39 cellular contexts compared by ENCODE assay signal in the genomic region with DNA sequence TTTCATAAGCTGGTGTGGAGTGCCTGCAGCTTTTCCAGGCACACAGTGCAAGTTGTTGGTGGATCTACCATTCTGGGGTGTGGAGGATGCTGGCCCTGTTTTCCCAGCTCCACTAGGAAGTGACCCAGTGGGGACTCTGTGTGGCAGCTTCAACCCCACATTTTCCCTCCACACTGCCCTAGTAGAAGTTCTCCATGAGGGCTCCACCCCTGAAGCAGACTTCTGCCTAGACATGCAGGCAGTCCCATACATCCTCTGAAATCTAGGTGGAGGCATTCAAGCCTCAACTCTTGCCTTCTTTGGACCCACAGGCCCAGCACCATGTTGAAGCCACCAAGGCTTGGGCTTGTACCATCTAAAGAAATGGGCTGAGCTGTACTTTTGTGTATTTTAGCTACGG.
"Had no signal": no experiment of that assay in that cellular context is flagged by ENCODE, and none has a peak within 500 bp of the region (broad histone marks: within the 10 kb centered on the region; RNA-seq: fewer than 3 reads in every experiment).

No MANE protein-coding gene starts in this region.

- H3K36me3 ChIP-seq: adrenal gland, ascending aorta, brain microvascular endothelial cell, breast epithelium, cardiac muscle cell had no signal

- H3K36me3 Mint-ChIP-seq: activated naive CD4-positive, alpha-beta T cell treated with anti-CD3 and anti-CD28 coated beads, Interleukin-2, amount 10 ng/mL, durations not matched to agents 7 days and 5 days; activated naive CD4-positive, alpha-beta T cell treated with anti-CD3 and anti-CD28 coated beads, Interleukin-2, amount 50 U/mL, for 24 hours; activated naive CD8-positive, alpha-beta T cell; activated naive CD8-positive, alpha-beta T cell treated with anti-CD3 and anti-CD28 coated beads for 36 hours; activated naive CD8-positive, alpha-beta T cell treated with anti-CD3 and anti-CD28 coated beads, Interleukin-2, amount 10 ng/mL, durations not matched to agents 7 days and 5 days; brain had no signal

- FAIRE-seq: astrocyte, bronchial epithelial cell, colon had no signal

- H3K4me1 ChIP-seq: adrenal gland, ascending aorta, body of pancreas, breast epithelium had no signal

- H3K4me3 Mint-ChIP-seq: activated naive CD4-positive, alpha-beta T cell treated with anti-CD3 and anti-CD28 coated beads for 36 hours; activated naive CD4-positive, alpha-beta T cell treated with anti-CD3 and anti-CD28 coated beads, Interleukin-2, amount 10 ng/mL, durations not matched to agents 7 days and 5 days; activated naive CD4-positive, alpha-beta T cell treated with anti-CD3 and anti-CD28 coated beads, Interleukin-2, amount 50 U/mL, for 24 hours; activated naive CD8-positive, alpha-beta T cell; activated naive CD8-positive, alpha-beta T cell treated with anti-CD3 and anti-CD28 coated beads for 36 hours; activated naive CD8-positive, alpha-beta T cell treated with anti-CD3 and anti-CD28 coated beads, Interleukin-2, amount 10 ng/mL, durations not matched to agents 7 days and 5 days; activated naive CD8-positive, alpha-beta T cell treated with anti-CD3 and anti-CD28 coated beads, Interleukin-2, amount 50 U/mL, for 24 hours; activated T-cell treated with anti-CD3 and anti-CD28 coated beads, Interleukin-2, amount 50 U/mL, for 4 hours; activated T-cell treated with anti-CD3 and anti-CD28 coated beads, Interleukin-2, amount 50 U/mL, for 72 hours; activated T-helper 1 cell treated with anti-CD3 and anti-CD28 coated beads, Interleukin-12 subunit alpha, Interleukin-12 subunit beta, Interleukin-2, Interleukin-4 antibody, amounts not matched to agents 30 ng/mL and 10 ng/mL and 1 ng/mL, durations not matched to agents 14 hours and 24 hours and 36 hours; activated T-helper 17 cell treated with anti-CD3 and anti-CD28 coated beads, Interleukin-2, amount 50 U/mL, for 72 hours; brain; central memory CD8-positive, alpha-beta T cell had no signal

- H3K4me1 Mint-ChIP-seq: activated naive CD4-positive, alpha-beta T cell treated with anti-CD3 and anti-CD28 coated beads, Interleukin-2, amount 10 ng/mL, durations not matched to agents 7 days and 5 days; activated naive CD4-positive, alpha-beta T cell treated with anti-CD3 and anti-CD28 coated beads, Interleukin-2, amount 50 U/mL, for 24 hours; activated naive CD8-positive, alpha-beta T cell treated with anti-CD3 and anti-CD28 coated beads for 36 hours; activated naive CD8-positive, alpha-beta T cell treated with anti-CD3 and anti-CD28 coated beads, Interleukin-2, amount 10 ng/mL, durations not matched to agents 7 days and 5 days; activated naive CD8-positive, alpha-beta T cell treated with anti-CD3 and anti-CD28 coated beads, Interleukin-2, amount 50 U/mL, for 24 hours; activated T-helper 17 cell treated with anti-CD3 and anti-CD28 coated beads, Interleukin-2, amount 50 U/mL, for 72 hours; brain; central memory CD8-positive, alpha-beta T cell had no signal

- H3K9me3 ChIP-seq: adrenal gland had no signal

- ATAC-seq: activated naive CD4-positive, alpha-beta T cell treated with anti-CD3 and anti-CD28 coated beads, Interleukin-2, amount 50 U/mL, for 72 hours; activated naive CD8-positive, alpha-beta T cell treated with anti-CD3 and anti-CD28 coated beads, Interleukin-2, amount 50 U/mL, for 24 hours; activated T-cell treated with anti-CD3 and anti-CD28 coated beads, Interleukin-2, amount 50 U/mL, for 4 hours; activated T-cell treated with anti-CD3 and anti-CD28 coated beads, Interleukin-2, amount 50 U/mL, for 72 hours; activated T-helper 17 cell treated with anti-CD3 and anti-CD28 coated beads, Interleukin-2, amount 50 U/mL, for 72 hours; body of pancreas had no signal

- H3K27me3 Mint-ChIP-seq: activated naive CD4-positive, alpha-beta T cell treated with anti-CD3 and anti-CD28 coated beads, Interleukin-2, amount 10 ng/mL, durations not matched to agents 7 days and 5 days; activated naive CD4-positive, alpha-beta T cell treated with anti-CD3 and anti-CD28 coated beads, Interleukin-2, amount 50 U/mL, for 24 hours; activated naive CD8-positive, alpha-beta T cell; activated naive CD8-positive, alpha-beta T cell treated with anti-CD3 and anti-CD28 coated beads for 36 hours; activated naive CD8-positive, alpha-beta T cell treated with anti-CD3 and anti-CD28 coated beads, Interleukin-2, amount 10 ng/mL, durations not matched to agents 7 days and 5 days; activated naive CD8-positive, alpha-beta T cell treated with anti-CD3 and anti-CD28 coated beads, Interleukin-2, amount 50 U/mL, for 24 hours; activated T-helper 17 cell treated with anti-CD3 and anti-CD28 coated beads, Interleukin-2, amount 50 U/mL, for 72 hours; central memory CD8-positive, alpha-beta T cell had no signal

- DNase-seq: activated effector memory CD4-positive, alpha-beta T cell treated with anti-CD3 and anti-CD28 coated beads, Interleukin-2, amount 50 U/mL, for 16 hours; activated effector memory CD4-positive, alpha-beta T cell treated with Interleukin-2 at 50 U/mL for 16 hours; activated gamma-delta T cell; activated gamma-delta T cell treated with Interleukin-2 at 50 U/mL for 16 hours; activated naive CD4-positive, alpha-beta T cell; activated naive CD4-positive, alpha-beta T cell treated with anti-CD3 and anti-CD28 coated beads for 36 hours; activated naive CD4-positive, alpha-beta T cell treated with anti-CD3 and anti-CD28 coated beads, Interleukin-2, amount 10 ng/mL, durations not matched to agents 7 days and 5 days; activated naive CD4-positive, alpha-beta T cell treated with anti-CD3 and anti-CD28 coated beads, Interleukin-2, amount 50 U/mL, for 16 hours; activated naive CD4-positive, alpha-beta T cell treated with Interleukin-2 at 50 U/mL for 16 hours; activated naive CD8-positive, alpha-beta T cell treated with anti-CD3 and anti-CD28 coated beads for 36 hours; activated naive CD8-positive, alpha-beta T cell treated with anti-CD3 and anti-CD28 coated beads, Interleukin-2, amount 10 ng/mL, durations not matched to agents 7 days and 5 days; activated naive CD8-positive, alpha-beta T cell treated with anti-CD3 and anti-CD28 coated beads, Interleukin-2, amount 50 U/mL, for 24 hours; activated T-cell treated with anti-CD3 and anti-CD28 coated beads, Interleukin-2, amount 50 U/mL, for 4 hours; activated T-cell treated with anti-CD3 and anti-CD28 coated beads, Interleukin-2, amount 50 U/mL, for 48 hours; activated T-cell treated with anti-CD3 and anti-CD28 coated beads, Interleukin-2, amount 50 U/mL, for 72 hours; adrenal gland; amniotic stem cell; amygdala; anterior cingulate cortex; aorta; body of pancreas; brain microvascular endothelial cell; caudate nucleus; central memory CD4-positive, alpha-beta T cell; cerebellar nuclear complex had no signal

- H3K27ac Mint-ChIP-seq: activated naive CD4-positive, alpha-beta T cell treated with anti-CD3 and anti-CD28 coated beads for 36 hours; activated naive CD4-positive, alpha-beta T cell treated with anti-CD3 and anti-CD28 coated beads, Interleukin-2, amount 10 ng/mL, durations not matched to agents 7 days and 5 days; activated naive CD4-positive, alpha-beta T cell treated with anti-CD3 and anti-CD28 coated beads, Interleukin-2, amount 50 U/mL, for 24 hours; activated naive CD4-positive, alpha-beta T cell treated with anti-CD3 and anti-CD28 coated beads, Interleukin-2, amount 50 U/mL, for 72 hours; activated naive CD8-positive, alpha-beta T cell; activated naive CD8-positive, alpha-beta T cell treated with anti-CD3 and anti-CD28 coated beads for 36 hours; activated naive CD8-positive, alpha-beta T cell treated with anti-CD3 and anti-CD28 coated beads, Interleukin-2, amount 10 ng/mL, durations not matched to agents 7 days and 5 days; activated naive CD8-positive, alpha-beta T cell treated with anti-CD3 and anti-CD28 coated beads, Interleukin-2, amount 50 U/mL, for 24 hours; activated T-cell treated with anti-CD3 and anti-CD28 coated beads, Interleukin-2, amount 50 U/mL, for 72 hours; activated T-helper 1 cell treated with anti-CD3 and anti-CD28 coated beads, Interleukin-12 subunit alpha, Interleukin-12 subunit beta, Interleukin-2, Interleukin-4 antibody, amounts not matched to agents 30 ng/mL and 10 ng/mL and 1 ng/mL, durations not matched to agents 14 hours and 24 hours and 36 hours; activated T-helper 17 cell treated with anti-CD3 and anti-CD28 coated beads, Interleukin-2, amount 50 U/mL, for 72 hours; activated T-helper 2 cell treated with anti-CD3 and anti-CD28 coated beads, Interferon-gamma antibody, Interleukin-2, Interleukin-4, amounts not matched to agents 10 μg/mL and 5 μg/mL and 100 μg/mL, durations not matched to agents 14 hours and 24 hours and 36 hours; brain had no signal

- H3K27ac ChIP-seq: adrenal gland, ascending aorta, body of pancreas, brain microvascular endothelial cell, breast epithelium, cardiac muscle cell had no signal

- H3K4me3 ChIP-seq: adrenal gland, ascending aorta, body of pancreas, breast epithelium, cardiac muscle cell had no signal

- H3K27me3 ChIP-seq: adrenal gland, ascending aorta, body of pancreas, brain microvascular endothelial cell, breast epithelium, cardiac muscle cell had no signal
